8 cellular contexts compared by ENCODE assay signal in the genomic region with DNA sequence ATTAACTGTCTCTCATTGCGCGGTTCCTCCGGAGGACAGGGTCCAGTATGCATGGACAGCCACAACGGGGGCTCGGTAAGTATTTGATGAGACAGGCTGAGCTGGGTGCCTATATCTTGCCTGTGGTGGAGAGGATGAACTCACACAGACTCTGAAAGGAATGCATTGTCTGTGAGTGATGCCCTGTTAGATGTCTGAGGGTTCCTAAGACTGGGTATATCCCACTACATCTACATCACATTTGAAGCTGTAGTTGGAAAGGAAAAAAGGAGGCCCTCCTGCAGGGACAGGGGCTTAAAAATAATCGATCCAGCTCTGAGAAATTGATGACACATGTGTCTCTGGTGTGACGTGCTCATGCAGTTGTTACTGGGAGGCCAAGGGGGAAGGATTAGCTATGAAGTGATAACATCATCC. TPM values are rescaled to one million over a fixed set of nuclear protein-coding genes. Genes with fewer than 3 reads are reported as not detected.
A peak's percentile ranks its signal among the peaks of the same experiment; 100 is the strongest.
DNase-seq lines count a peak whose midpoint lies in the region; ATAC-seq and TF ChIP-seq lines count a peak whose summit lies in the region.

No MANE protein-coding gene starts in this region.

- H3K4me1 Mint-ChIP-seq in natural killer cell = peaks cover 52 to 61% of the 10 kb centered on the region in 2 donors

- peak; percentile 76 for DNase-seq in amniotic epithelial cell (ENCODE audit: low read depth)
- DNase-seq in natural killer cell = no peak
- DNase-seq in tibial nerve (ENCODE audit: low spot score in 2 of 2) = no peak

- H3K4me1 ChIP-seq in tibial nerve = peaks cover 0 to 44% (median 19%) of the 10 kb centered on the region in 4 donors

- no peaks in the 10 kb centered on the region for H3K36me3 ChIP-seq in KOPT-K1 (ENCODE audit: insufficient read depth, low read length)
- peaks cover 0 to 9% (median 0%) of the 10 kb centered on the region in 3 donors for H3K36me3 ChIP-seq in tibial nerve

- H3K36me3 Mint-ChIP-seq in natural killer cell = no peaks in the 10 kb centered on the region

- peak overlapping the region in 1 of 4 donors; percentile 1 for H3K4me3 ChIP-seq in tibial nerve

- intact Hi-C loops in natural killer cell (cut with micrococcal nuclease) = loop anchor here (5.0 kb wide), 1 partner anchor 149 kb away; no protein-coding TSS in a partner anchor

- H3K27ac ChIP-seq in C4-2B (peak overlapping the region; percentile 7; the same call in 1 of the 2 replicates), KOPT-K1 (ENCODE audit: low read depth, low read length, poor library complexity, severe bottlenecking) (peak overlapping the region; percentile 10), tibial nerve (no peak overlapping the region)

- TF ChIP-seq EP300 in tibial nerve (IDR thresholded peaks at IDR 0.05) = no peak

- no peaks in the 10 kb centered on the region for H3K27me3 ChIP-seq in tibial nerve

- peak overlapping the region; percentile 84 for H3K4me3 Mint-ChIP-seq in natural killer cell

- no peaks in the 10 kb centered on the region for H3K9me3 Mint-ChIP-seq in natural killer cell

- WGBS in tibial nerve, 2 donors = 44 to 50% methylated on average over 7 of the region's 7 CpGs

- no peak for ATAC-seq in natural killer cell
- ATAC-seq in HG03378 (IDR thresholded peaks at IDR 0.05; ENCODE audit: unreplicated experiment) = no peak
- no peak for ATAC-seq in GM19452 (IDR thresholded peaks at IDR 0.05; ENCODE audit: unreplicated experiment)
- no peak for ATAC-seq in HG02759 (IDR thresholded peaks at IDR 0.05; ENCODE audit: unreplicated experiment)

- H3K27ac Mint-ChIP-seq in natural killer cell = peak overlapping the region; percentile 45 to 54

- H3K9me3 ChIP-seq in KOPT-K1 (ENCODE audit: insufficient read depth, low read length, poor library complexity, severe bottlenecking) (no peaks in the 10 kb centered on the region), tibial nerve (no peaks in the 10 kb centered on the region)

- TF ChIP-seq POLR2A in tibial nerve (IDR thresholded peaks at IDR 0.05) = no peak

- H3K27me3 Mint-ChIP-seq in natural killer cell (ENCODE audit: low read depth in 2 of 2) = peaks cover 5 to 6% of the 10 kb centered on the region in 2 donors

- no peak for TF ChIP-seq CTCF in C4-2B (conservative IDR thresholded peaks at IDR 0.05)
- TF ChIP-seq CTCF in natural killer cell (IDR thresholded peaks at IDR 0.05) = no peak
- TF ChIP-seq CTCF in tibial nerve (IDR thresholded peaks at IDR 0.05) = no peak

RNA-seq across cellular contexts. Expression of a gene that starts 1.9 kb away (rescaled TPM):
- 10 to 100 TPM; 20.7 to 28.0 (median 26.6) TPM for total RNA-seq in natural killer cell
- total RNA-seq in tibial nerve = 10 to 100 TPM; 18.2 to 57.6 (median 32.0) TPM

Comparison
In these comparisons a context has a peak if more than half of its experiments do, and no peak if none do; other contexts are left out.
1. H3K27ac ChIP-seq: peak in C4-2B (single experiment) and KOPT-K1 (single experiment); none in tibial nerve (0 of 4).